In genomic region chr3:160094562-160094961, GRCh38 we compare ENCODE assay signal across 23 cellular contexts.
A peak's percentile ranks its signal among the peaks of the same experiment; 100 is the strongest.
DNase-seq lines count a peak whose midpoint lies in the region; ATAC-seq, FAIRE-seq and TF ChIP-seq lines count a peak whose summit lies in the region.
"Had no signal": no experiment of that assay in that cellular context is flagged by ENCODE, and none has a peak within 500 bp of the region (broad histone marks: within the 10 kb centered on the region; RNA-seq: fewer than 3 reads in every experiment).

No MANE protein-coding gene starts in this region.

- POLR2A ChIA-PET in HepG2 (lab: Yijun Ruan, JAX), result no interaction called here

- intact Hi-C loops in HepG2 (cut with micrococcal nuclease; ENCODE audit: unreplicated experiment) (no loop called here), prostate gland (cut with DNase I) (no loop called here)

- in situ Hi-C loops in HepG2 (cut with HindIII; ENCODE audit: extremely low pct_ligation_motif_present, low pct_unique_long_range_greater_than_20kb), result no loop called here

- no peak overlapping the region for H3K4me2 ChIP-seq in HepG2 (ENCODE audit: low read depth, low read length)
- H3K4me2 ChIP-seq: A549; BLaER1 treated with 17β-estradiol and CSF1 and Interleukin-3, amounts not matched to agents 10 nM and 100 nM; GM23338 had no signal

- H3K27ac ChIP-seq in esophagus (ENCODE audit: low read depth in 2 of 2, low read length in 1 of 2) (peak overlapping the region; percentile 84 to 91), HepG2 (ENCODE audit: extremely low read length, insufficient read depth, low read length) (no peak overlapping the region), prostate gland (no peak overlapping the region)
- H3K27ac ChIP-seq: A549; BLaER1 treated with 17β-estradiol and CSF1 and Interleukin-3, amounts not matched to agents 10 nM and 100 nM had no signal

- TF ChIP-seq CTCF in HepG2 (CRISPR knock-in tag; IDR thresholded peaks at IDR 0.05) (no peak), prostate gland (IDR thresholded peaks at IDR 0.05) (no peak)

- no peaks in the 10 kb centered on the region for H3K9me3 ChIP-seq in esophagus (ENCODE audit: control insufficient read depth in 2 of 2, insufficient read depth in 1 of 2, low read depth in 1 of 2, low read length in 1 of 2)
- H3K9me3 ChIP-seq in HepG2 (ENCODE audit: low read length), result no peaks in the 10 kb centered on the region
- H3K9me3 ChIP-seq in prostate gland, result no peaks in the 10 kb centered on the region
- H3K9me3 ChIP-seq: A549; BE2C; BLaER1 treated with 17β-estradiol and CSF1 and Interleukin-3, amounts not matched to agents 10 nM and 100 nM had no signal

- TF ChIP-seq EP300 in HepG2 (IDR thresholded peaks at IDR 0.05; ENCODE audit: low read depth in 2 of 2, low read length in 2 of 2), result peak in 1 of 2 experiments; percentile 23; a peak in 1 of 4 replicates
- no peak for TF ChIP-seq EP300 in HepG2 (CRISPR knock-in tag; IDR thresholded peaks at IDR 0.05; ENCODE audit: borderline replicate concordance)

- H4K20me1 ChIP-seq in HepG2 (ENCODE audit: insufficient read depth, low read length), result no peaks in the 10 kb centered on the region
- H4K20me1 ChIP-seq: BLaER1 treated with 17β-estradiol and CSF1 and Interleukin-3, amounts not matched to agents 10 nM and 100 nM had no signal

- H2AFZ ChIP-seq in HepG2 (ENCODE audit: low read length), result no peak overlapping the region
- H2AFZ ChIP-seq: GM23338 had no signal

- WGBS in esophagus, 2 donors, result 83% methylated on average over 4 of the region's 4 CpGs
- 0% methylated on average over 4 of the region's 4 CpGs for WGBS in HepG2 (ENCODE audit: low lambda C conversion rate)
- WGBS in prostate gland, result 95% methylated on average over 4 of the region's 4 CpGs

- no peak for FAIRE-seq in HepG2 (lab: Jason Lieb, UNC)
- FAIRE-seq: A549, D721Med, GM12891, GM18507 had no signal

- no peak overlapping the region for H3K9ac ChIP-seq in HepG2 (ENCODE audit: insufficient read depth, low read depth, low read length)
- H3K9ac ChIP-seq: BLaER1 treated with 17β-estradiol and CSF1 and Interleukin-3, amounts not matched to agents 10 nM and 100 nM had no signal

- ATAC-seq in HepG2, result no peak
- ATAC-seq: A549, GM23338, HCT116 had no signal

- peaks cover 0 to 7% of the 10 kb centered on the region in 2 donors for H3K4me1 ChIP-seq in esophagus (ENCODE audit: control insufficient read depth in 2 of 2, insufficient read depth in 2 of 2, low read length in 1 of 2)
- H3K4me1 ChIP-seq in HepG2 (ENCODE audit: insufficient read depth, low read length), result peaks cover 32% of the 10 kb centered on the region
- H3K4me1 ChIP-seq in prostate gland (replicated peaks), result no peaks in the 10 kb centered on the region
- H3K4me1 ChIP-seq: BE2C had no signal

- H3K4me3 ChIP-seq in esophagus (ENCODE audit: low read depth in 1 of 2, low read length in 2 of 2), result no peak overlapping the region
- H3K4me3 ChIP-seq in HepG2 (replicated peaks in 1 of 3; ENCODE audit: insufficient read depth in 1 of 3, low read depth in 2 of 3, low read length in 3 of 3), result no peak overlapping the region
- no peak overlapping the region for H3K4me3 ChIP-seq in prostate gland
- H3K4me3 ChIP-seq: A549; BLaER1 treated with 17β-estradiol and CSF1 and Interleukin-3, amounts not matched to agents 10 nM and 100 nM; GM23338 had no signal

- TF ChIP-seq RAD21 in HepG2 (CRISPR knock-in tag; IDR thresholded peaks at IDR 0.05), result no peak

- BruUV-seq in HepG2 (replicated peaks; lab: Mats Ljungman, UMichigan), result no TSS peak

- CTCF ChIA-PET in HepG2 (lab: Yijun Ruan, JAX; ENCODE audit: low intra/inter-chr PET ratio, low total read pairs), result no interaction called here

- H3K79me2 ChIP-seq in HepG2 (ENCODE audit: insufficient read depth, low read length), result no peaks in the 10 kb centered on the region

- peak; percentile 21 for DNase-seq in MV-4-11 (lab: John Stamatoyannopoulos, UW)
- DNase-seq in HepG2 (ENCODE audit: low spot score), result no peak
- no peak for DNase-seq in activated effector memory CD4-positive, alpha-beta T cell treated with anti-CD3 and anti-CD28 coated beads, Interleukin-2, amount 50 U/mL, for 16 hours
- DNase-seq in prostate gland (ENCODE audit: low spot score), result no peak
- no peak for DNase-seq in DMS53 treated with DMSO at 0.1 percent for 48 hours (lab: John Stamatoyannopoulos, UW; ENCODE audit: unreplicated experiment)
- DNase-seq: 8988T; ACHN; AML-193; BE2C; CD4-positive, alpha-beta T cell; CD8-positive, alpha-beta memory T cell; DMS 273 treated with DMSO at 0.1 percent for 48 hours; DMS79 treated with DMSO at 0.1 percent for 48 hours; GF-D8; H9 had no signal

- TF ChIP-seq POLR2A in HepG2 (IDR thresholded peaks at IDR 0.05; ENCODE audit: insufficient read depth in 1 of 2, low read depth in 2 of 2, low read length in 2 of 2) (no peak), prostate gland (IDR thresholded peaks at IDR 0.05) (no peak)

- H3K36me3 ChIP-seq in esophagus (ENCODE audit: control insufficient read depth in 2 of 2, insufficient read depth in 2 of 2, low read length in 1 of 2), result no peaks in the 10 kb centered on the region
- no peaks in the 10 kb centered on the region for H3K36me3 ChIP-seq in HepG2 (replicated peaks in 1 of 2; ENCODE audit: control insufficient read depth in 1 of 2, insufficient read depth in 2 of 2, low read length in 2 of 2)
- no peaks in the 10 kb centered on the region for H3K36me3 ChIP-seq in prostate gland
- H3K36me3 ChIP-seq: BE2C; BLaER1 treated with 17β-estradiol and CSF1 and Interleukin-3, amounts not matched to agents 10 nM and 100 nM had no signal

- H3K27me3 ChIP-seq in esophagus (ENCODE audit: control insufficient read depth in 1 of 2, insufficient read depth in 2 of 2, low read length in 2 of 2) (no peaks in the 10 kb centered on the region), HepG2 (ENCODE audit: control insufficient read depth in 1 of 2, insufficient read depth in 2 of 2, low read length in 2 of 2) (peaks cover 0 to 3% of the 10 kb centered on the region in 2 experiments; a peak in 1 of 5 replicates), prostate gland (replicated peaks; ENCODE audit: insufficient read depth) (no peaks in the 10 kb centered on the region)
- H3K27me3 ChIP-seq: BE2C; BLaER1 treated with 17β-estradiol and CSF1 and Interleukin-3, amounts not matched to agents 10 nM and 100 nM had no signal

TF ChIP-seq in HepG2, 621 proteins besides CTCF, POLR2A, EP300 and RAD21 (continues in another document):
- no peak for TF ChIP-seq SIN3B (IDR thresholded peaks at IDR 0.05; ENCODE audit: low read length)
- TF ChIP-seq RFXAP (CRISPR knock-in tag; IDR thresholded peaks at IDR 0.05; ENCODE audit: borderline replicate concordance), result no peak
- no peak for TF ChIP-seq SP4 (CRISPR knock-in tag; IDR thresholded peaks at IDR 0.05)
- no peak for TF ChIP-seq ZMYM3 (CRISPR knock-in tag; IDR thresholded peaks at IDR 0.05)
- TF ChIP-seq U2AF1 (optimal IDR thresholded peaks at IDR 0.05; ENCODE audit: low read depth, low read length), result no peak
- no peak for TF ChIP-seq HHEX (CRISPR knock-in tag; IDR thresholded peaks at IDR 0.05)
- no peak for TF ChIP-seq ZNF792 (CRISPR knock-in tag; IDR thresholded peaks at IDR 0.05)
- no peak for TF ChIP-seq ESRRA (CRISPR knock-in tag; IDR thresholded peaks at IDR 0.05; ENCODE audit: low read depth)
- TF ChIP-seq ZNF143 (CRISPR knock-in tag; IDR thresholded peaks at IDR 0.05), result no peak
- TF ChIP-seq ZNF788 (CRISPR knock-in tag; IDR thresholded peaks at IDR 0.05; ENCODE audit: borderline replicate concordance), result no peak
- TF ChIP-seq TCF7L2 (IDR thresholded peaks at IDR 0.05; ENCODE audit: low read depth, low read length), result no peak
- TF ChIP-seq NONO (IDR thresholded peaks at IDR 0.05), result no peak
- TF ChIP-seq NONO (CRISPR knock-in tag; conservative IDR thresholded peaks at IDR 0.05), result no peak
- no peak for TF ChIP-seq ZSCAN30 (CRISPR knock-in tag; IDR thresholded peaks at IDR 0.05)
- no peak for TF ChIP-seq IRX3 (CRISPR knock-in tag; IDR thresholded peaks at IDR 0.05; ENCODE audit: borderline replicate concordance, low read depth)
- TF ChIP-seq MLX (CRISPR knock-in tag; IDR thresholded peaks at IDR 0.05), result no peak
- no peak for TF ChIP-seq MTERF4 (CRISPR knock-in tag; IDR thresholded peaks at IDR 0.05)
- no peak for TF ChIP-seq PAWR (CRISPR knock-in tag; IDR thresholded peaks at IDR 0.05; ENCODE audit: borderline replicate concordance)
- TF ChIP-seq MAF1 (CRISPR knock-in tag; IDR thresholded peaks at IDR 0.05; ENCODE audit: borderline replicate concordance), result no peak
- no peak for TF ChIP-seq TRIM22 (IDR thresholded peaks at IDR 0.05)
- no peak for TF ChIP-seq BORCS8-MEF2B (CRISPR knock-in tag; IDR thresholded peaks at IDR 0.05)
- no peak for TF ChIP-seq KDM6A (CRISPR knock-in tag; IDR thresholded peaks at IDR 0.05; ENCODE audit: low read depth)
- no peak for TF ChIP-seq ZNF253 (CRISPR knock-in tag; IDR thresholded peaks at IDR 0.05; ENCODE audit: borderline replicate concordance)
- TF ChIP-seq ZNF317 (CRISPR knock-in tag; IDR thresholded peaks at IDR 0.05), result no peak
- no peak for TF ChIP-seq AGO2 (optimal IDR thresholded peaks at IDR 0.05; ENCODE audit: low read depth, low read length)

Comparison
In these comparisons a context has a peak if more than half of its experiments do, and no peak if none do; other contexts are left out.
1. H3K27ac ChIP-seq: peak in esophagus (2 of 2); none in HepG2 (single experiment) and prostate gland (0 of 2).